ENCODE assay signal across 15 cellular contexts in genomic region chr20:1569417-1569861, GRCh38. TPM values are rescaled to one million over a fixed set of nuclear protein-coding genes. Genes with fewer than 3 reads are reported as not detected.
DNase-seq lines count a peak whose midpoint lies in the region.
"Had no signal": no experiment of that assay in that cellular context is flagged by ENCODE, and none has a peak within 500 bp of the region (broad histone marks: within the 10 kb centered on the region; RNA-seq: fewer than 3 reads in every experiment).

No MANE protein-coding gene starts in this region.

- no peak overlapping the region for H3K4me3 Mint-ChIP-seq in CD4-positive, alpha-beta memory T cell
- H3K4me3 Mint-ChIP-seq: activated naive CD8-positive, alpha-beta T cell; naive B cell; T-cell had no signal

- H3K79me2 ChIP-seq in ACC112 (ENCODE audit: control insufficient read depth, insufficient read depth, low read length, unreplicated experiment) = no peaks in the 10 kb centered on the region

- H3K27me3 ChIP-seq in ACC112 (ENCODE audit: insufficient read depth, low read length) (no peaks in the 10 kb centered on the region), HAP-1 (ENCODE audit: low read depth) (no peaks in the 10 kb centered on the region)
- H3K27me3 ChIP-seq in CD4-positive, alpha-beta memory T cell (ENCODE audit: insufficient read depth, low read length) = no peaks in the 10 kb centered on the region

- no peaks in the 10 kb centered on the region for H3K27me3 Mint-ChIP-seq in CD4-positive, alpha-beta memory T cell
- H3K27me3 Mint-ChIP-seq: activated naive CD8-positive, alpha-beta T cell; T-cell had no signal

- in situ Hi-C loops in HAP-1 (cut with MboI; ENCODE audit: low sequenced_read_pairs) = no loop called here

- CTCF ChIA-PET in CD4-positive, alpha-beta memory T cell (lab: Charles Lee; ENCODE audit: partially characterized antibody) = no interaction called here

- no peaks in the 10 kb centered on the region for H3K9me3 ChIP-seq in CD4-positive, alpha-beta memory T cell (ENCODE audit: control insufficient read depth in 1 of 2, low read length in 2 of 2)
- no peaks in the 10 kb centered on the region for H3K9me3 ChIP-seq in HAP-1

- no peaks in the 10 kb centered on the region for H3K36me3 ChIP-seq in ACC112 (ENCODE audit: insufficient read depth, low read length)
- no peaks in the 10 kb centered on the region for H3K36me3 ChIP-seq in CD4-positive, alpha-beta memory T cell (ENCODE audit: insufficient read depth, low read length)
- H3K36me3 ChIP-seq in HAP-1 (replicated peaks) = no peaks in the 10 kb centered on the region

- H3K4me3 ChIP-seq in ACC112 (ENCODE audit: low read depth, low read length) = no peak overlapping the region
- H3K4me3 ChIP-seq in CD4-positive, alpha-beta memory T cell (ENCODE audit: low read length in 2 of 2) = no peak overlapping the region
- H3K4me3 ChIP-seq in HAP-1 = no peak overlapping the region
- H3K4me3 ChIP-seq: dorsolateral prefrontal cortex had no signal

- peak overlapping the region in 1 of 7 donors; percentile 38 for H3K27ac Mint-ChIP-seq in CD4-positive, alpha-beta memory T cell
- H3K27ac Mint-ChIP-seq: activated naive CD8-positive, alpha-beta T cell; T-cell had no signal

- H3K4me1 Mint-ChIP-seq in CD4-positive, alpha-beta memory T cell = no peaks in the 10 kb centered on the region
- H3K4me1 Mint-ChIP-seq: naive B cell, T-cell had no signal

- POLR2A ChIA-PET in CD4-positive, alpha-beta memory T cell (lab: Charles Lee; ENCODE audit: partially characterized antibody) = no interaction called here

- H3K9me3 Mint-ChIP-seq in CD4-positive, alpha-beta memory T cell = no peaks in the 10 kb centered on the region
- H3K9me3 Mint-ChIP-seq: naive B cell, T-cell had no signal

- peaks cover 4 to 30% of the 10 kb centered on the region in 2 donors for H3K36me3 Mint-ChIP-seq in CD4-positive, alpha-beta memory T cell
- H3K36me3 Mint-ChIP-seq: naive B cell had no signal

- peak overlapping the region; percentile 34; the same call in 1 of the 2 replicates for H3K27ac ChIP-seq in ACC112 (ENCODE audit: low read depth, low read length)
- no peak overlapping the region for H3K27ac ChIP-seq in CD4-positive, alpha-beta memory T cell (ENCODE audit: low read depth, low read length)
- H3K27ac ChIP-seq: dorsolateral prefrontal cortex had no signal

- H2AFZ ChIP-seq in ACC112 (ENCODE audit: low read length, unreplicated experiment) = no peak overlapping the region

- DNase-seq in HT1080 (ENCODE audit: low read depth) = peak; percentile 79
- DNase-seq in SIG-M5 treated with dmso at 0.1 percent for 504 hours (lab: John Stamatoyannopoulos, UW; ENCODE audit: unreplicated experiment) = peak; percentile 85
- DNase-seq in glomerular visceral epithelial cell (ENCODE audit: extremely low spot score) = peak; percentile 22
- no peak for DNase-seq in COR-L47 (lab: John Stamatoyannopoulos, UW)
- no peak for DNase-seq in globus pallidus (ENCODE audit: low spot score)
- no peak for DNase-seq in CD4-positive, alpha-beta memory T cell
- no peak for DNase-seq in HAP-1 (ENCODE audit: low spot score in 2 of 2)
- DNase-seq: dorsolateral prefrontal cortex, naive B cell, NCI-H2227 treated with DMSO at 0.1 percent for 48 hours had no signal

- H3K4me1 ChIP-seq in ACC112 (ENCODE audit: control insufficient read depth, insufficient read depth, low read length, unreplicated experiment) = peaks cover 27% of the 10 kb centered on the region
- no peaks in the 10 kb centered on the region for H3K4me1 ChIP-seq in CD4-positive, alpha-beta memory T cell (ENCODE audit: insufficient read depth, low read length)
- H3K4me1 ChIP-seq in HAP-1 = no peaks in the 10 kb centered on the region

- intact Hi-C loops in CD4-positive, alpha-beta memory T cell (cut with micrococcal nuclease) = no loop called here

RNA-seq across cellular contexts. Expression of gene SIRPD, which starts 11.9 kb away (rescaled TPM):
- not detected in 2 replicates for total RNA-seq in HT1080 (2014; rRNA removed; shearing (Covaris generic))
- 0.28 and 0.34 TPM in 2 replicates for polyA plus RNA-seq in HT1080 (2015; cell fraction: cytosol; rRNA removed)
- polyA plus RNA-seq in HT1080 (2015; cell fraction: nucleus; rRNA removed) = 0.16 TPM in 1 of 2 replicates, not detected in the other
- under 1 TPM in 1 of 2 experiments, not detected in 1; 0.17 TPM for total RNA-seq in CD4-positive, alpha-beta memory T cell
- polyA plus RNA-seq in CD4-positive, alpha-beta memory T cell = under 1 TPM in 1 of 2 donors, not detected in 1; 0.11 TPM
- total RNA-seq: activated CD8-positive, alpha-beta memory T cell treated with anti-CD3 and anti-CD28 coated beads for 36 hours had no signal
- polyA plus RNA-seq: BJ had no signal

RNA-seq across cellular contexts. Expression of gene SIRPB1, which starts 50.4 kb away (rescaled TPM):
- 0.16 and 1.0 TPM in 2 replicates for total RNA-seq in HT1080 (2014; rRNA removed; shearing (Covaris generic))
- polyA plus RNA-seq in HT1080 (2015; cell fraction: cytosol; rRNA removed) = 4.9 TPM in 2 replicates
- 7.4 and 12.7 TPM in 2 replicates for polyA plus RNA-seq in HT1080 (2015; cell fraction: nucleus; rRNA removed)
- 1 to 10 TPM; 4.7 to 7.2 TPM for total RNA-seq in CD4-positive, alpha-beta memory T cell
- 1 to 10 TPM in 1 of 2 donors, under 1 TPM in 1; 0.64 to 1.2 TPM for polyA plus RNA-seq in CD4-positive, alpha-beta memory T cell

Comparison
In these comparisons a context has a peak if more than half of its experiments do, and no peak if none do; other contexts are left out.
1. DNase-seq: peak in HT1080 (single experiment), SIG-M5 treated with dmso at 0.1 percent for 504 hours (single experiment) and glomerular visceral epithelial cell (single experiment); none in COR-L47 (single experiment), globus pallidus (single experiment), CD4-positive, alpha-beta memory T cell (0 of 5) and HAP-1 (0 of 2).